Comparison of ENCODE assay signal across 2 cellular contexts in the genomic region with DNA sequence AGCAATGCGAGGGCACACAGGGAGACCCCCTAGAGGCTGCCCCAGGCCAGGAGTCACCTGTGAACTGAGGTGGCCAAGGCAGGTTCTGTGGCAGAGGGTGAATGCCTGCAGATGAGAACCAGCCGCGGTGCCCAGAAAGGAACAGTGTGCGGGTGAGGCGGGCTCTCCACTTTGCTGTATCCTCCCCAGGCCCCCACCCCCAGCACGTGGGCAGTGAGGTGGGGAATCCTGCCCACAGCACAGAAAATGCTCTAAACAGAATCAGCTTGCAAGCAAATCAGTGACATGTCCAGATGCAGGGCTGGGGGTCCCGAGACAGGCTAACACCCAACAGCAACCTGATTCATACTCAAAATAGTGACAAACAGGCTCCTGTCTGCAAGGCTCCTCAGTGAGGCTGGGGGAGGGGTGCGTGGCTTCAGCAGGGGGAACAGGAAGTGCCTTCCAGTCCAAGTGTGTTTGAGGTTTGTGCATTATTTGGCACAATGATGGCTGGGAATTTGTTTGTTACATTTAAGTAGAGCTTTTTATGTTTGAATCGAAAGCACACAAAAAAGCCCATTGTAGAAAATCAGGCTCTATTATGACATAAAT.
TF ChIP-seq lines count a peak whose summit lies in the region.

No MANE protein-coding gene starts in this region.

TF ChIP-seq in A549, 52 proteins besides CTCF, POLR2A, EP300 and RAD21:
- TF ChIP-seq TP53 (CRISPR knock-in tag; IDR thresholded peaks at IDR 0.05): no peak
- TF ChIP-seq, protein P1, sequence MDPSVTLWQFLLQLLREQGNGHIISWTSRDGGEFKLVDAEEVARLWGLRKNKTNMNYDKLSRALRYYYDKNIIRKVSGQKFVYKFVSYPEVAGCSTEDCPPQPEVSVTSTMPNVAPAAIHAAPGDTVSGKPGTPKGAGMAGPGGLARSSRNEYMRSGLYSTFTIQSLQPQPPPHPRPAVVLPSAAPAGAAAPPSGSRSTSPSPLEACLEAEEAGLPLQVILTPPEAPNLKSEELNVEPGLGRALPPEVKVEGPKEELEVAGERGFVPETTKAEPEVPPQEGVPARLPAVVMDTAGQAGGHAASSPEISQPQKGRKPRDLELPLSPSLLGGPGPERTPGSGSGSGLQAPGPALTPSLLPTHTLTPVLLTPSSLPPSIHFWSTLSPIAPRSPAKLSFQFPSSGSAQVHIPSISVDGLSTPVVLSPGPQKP (IDR thresholded peaks at IDR 0.05; ENCODE audit: low read depth, low read length): no peak
- TF ChIP-seq CEBPB (IDR thresholded peaks at IDR 0.05): no peak
- TF ChIP-seq, protein P2, sequence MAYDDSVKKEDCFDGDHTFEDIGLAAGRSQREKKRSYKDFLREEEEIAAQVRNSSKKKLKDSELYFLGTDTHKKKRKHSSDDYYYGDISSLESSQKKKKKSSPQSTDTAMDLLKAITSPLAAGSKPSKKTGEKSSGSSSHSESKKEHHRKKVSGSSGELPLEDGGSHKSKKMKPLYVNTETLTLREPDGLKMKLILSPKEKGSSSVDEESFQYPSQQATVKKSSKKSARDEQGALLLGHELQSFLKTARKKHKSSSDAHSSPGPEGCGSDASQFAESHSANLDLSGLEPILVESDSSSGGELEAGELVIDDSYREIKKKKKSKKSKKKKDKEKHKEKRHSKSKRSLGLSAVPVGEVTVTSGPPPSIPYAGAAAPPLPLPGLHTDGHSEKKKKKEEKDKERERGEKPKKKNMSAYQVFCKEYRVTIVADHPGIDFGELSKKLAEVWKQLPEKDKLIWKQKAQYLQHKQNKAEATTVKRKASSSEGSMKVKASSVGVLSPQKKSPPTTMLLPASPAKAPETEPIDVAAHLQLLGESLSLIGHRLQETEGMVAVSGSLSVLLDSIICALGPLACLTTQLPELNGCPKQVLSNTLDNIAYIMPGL (CRISPR knock-in tag; IDR thresholded peaks at IDR 0.05; ENCODE audit: borderline replicate concordance): no peak
- no peak for TF ChIP-seq HEYL (CRISPR knock-in tag; IDR thresholded peaks at IDR 0.05)
- TF ChIP-seq, protein P3, sequence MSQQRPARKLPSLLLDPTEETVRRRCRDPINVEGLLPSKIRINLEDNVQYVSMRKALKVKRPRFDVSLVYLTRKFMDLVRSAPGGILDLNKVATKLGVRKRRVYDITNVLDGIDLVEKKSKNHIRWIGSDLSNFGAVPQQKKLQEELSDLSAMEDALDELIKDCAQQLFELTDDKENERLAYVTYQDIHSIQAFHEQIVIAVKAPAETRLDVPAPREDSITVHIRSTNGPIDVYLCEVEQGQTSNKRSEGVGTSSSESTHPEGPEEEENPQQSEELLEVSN (IDR thresholded peaks at IDR 0.05; ENCODE audit: borderline replicate concordance, low read depth): no peak
- no peak for TF ChIP-seq NPAS2 (CRISPR knock-in tag; IDR thresholded peaks at IDR 0.05; ENCODE audit: borderline replicate concordance)
- TF ChIP-seq ZFP36 (IDR thresholded peaks at IDR 0.05; ENCODE audit: borderline replicate concordance, partially characterized antibody): no peak
- TF ChIP-seq POLR2AphosphoS2 (conservative IDR thresholded peaks at IDR 0.05; ENCODE audit: low read length): no peak
- no peak for TF ChIP-seq HOXB5 (CRISPR knock-in tag; IDR thresholded peaks at IDR 0.05)
- TF ChIP-seq CBX2 (IDR thresholded peaks at IDR 0.05; ENCODE audit: borderline replicate concordance, low read depth): no peak
- no peak for TF ChIP-seq GATA3 (IDR thresholded peaks at IDR 0.05; ENCODE audit: borderline replicate concordance)
- TF ChIP-seq EHF (CRISPR knock-in tag; IDR thresholded peaks at IDR 0.05): no peak
- TF ChIP-seq ZSCAN20 (CRISPR knock-in tag; IDR thresholded peaks at IDR 0.05): no peak
- TF ChIP-seq JUNB (IDR thresholded peaks at IDR 0.05): no peak
- TF ChIP-seq, protein P4, sequence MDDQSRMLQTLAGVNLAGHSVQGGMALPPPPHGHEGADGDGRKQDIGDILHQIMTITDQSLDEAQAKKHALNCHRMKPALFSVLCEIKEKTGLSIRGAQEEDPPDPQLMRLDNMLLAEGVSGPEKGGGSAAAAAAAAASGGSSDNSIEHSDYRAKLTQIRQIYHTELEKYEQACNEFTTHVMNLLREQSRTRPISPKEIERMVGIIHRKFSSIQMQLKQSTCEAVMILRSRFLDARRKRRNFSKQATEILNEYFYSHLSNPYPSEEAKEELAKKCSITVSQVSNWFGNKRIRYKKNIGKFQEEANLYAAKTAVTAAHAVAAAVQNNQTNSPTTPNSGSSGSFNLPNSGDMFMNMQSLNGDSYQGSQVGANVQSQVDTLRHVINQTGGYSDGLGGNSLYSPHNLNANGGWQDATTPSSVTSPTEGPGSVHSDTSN (IDR thresholded peaks at IDR 0.05): no peak
- TF ChIP-seq, protein P5, sequence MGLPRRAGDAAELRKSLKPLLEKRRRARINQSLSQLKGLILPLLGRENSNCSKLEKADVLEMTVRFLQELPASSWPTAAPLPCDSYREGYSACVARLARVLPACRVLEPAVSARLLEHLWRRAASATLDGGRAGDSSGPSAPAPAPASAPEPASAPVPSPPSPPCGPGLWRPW (IDR thresholded peaks at IDR 0.05): no peak
- TF ChIP-seq, protein P6, sequence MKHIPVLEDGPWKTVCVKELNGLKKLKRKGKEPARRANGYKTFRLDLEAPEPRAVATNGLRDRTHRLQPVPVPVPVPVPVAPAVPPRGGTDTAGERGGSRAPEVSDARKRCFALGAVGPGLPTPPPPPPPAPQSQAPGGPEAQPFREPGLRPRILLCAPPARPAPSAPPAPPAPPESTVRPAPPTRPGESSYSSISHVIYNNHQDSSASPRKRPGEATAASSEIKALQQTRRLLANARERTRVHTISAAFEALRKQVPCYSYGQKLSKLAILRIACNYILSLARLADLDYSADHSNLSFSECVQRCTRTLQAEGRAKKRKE (CRISPR knock-in tag; IDR thresholded peaks at IDR 0.05; ENCODE audit: low read depth): no peak
- TF ChIP-seq RFX5 (IDR thresholded peaks at IDR 0.05): no peak
TF ChIP-seq in A549: peak in this region for 0.

TF ChIP-seq in H1, 55 proteins besides CTCF, POLR2A, EP300 and RAD21:
- no peak for TF ChIP-seq SUZ12 (IDR thresholded peaks at IDR 0.05; ENCODE audit: low read length)
- no peak for TF ChIP-seq NRF1 (IDR thresholded peaks at IDR 0.05; ENCODE audit: low read depth, low read length)
- no peak for TF ChIP-seq CHD2 (IDR thresholded peaks at IDR 0.05; ENCODE audit: low read length)
- TF ChIP-seq RBBP5 (IDR thresholded peaks at IDR 0.05; ENCODE audit: borderline replicate concordance, low read depth, low read length): no peak
- TF ChIP-seq KDM4A (IDR thresholded peaks at IDR 0.05; ENCODE audit: low read depth, low read length, severe bottlenecking): no peak
- TF ChIP-seq EZH2 (IDR thresholded peaks at IDR 0.05; ENCODE audit: low read depth, low read length, severe bottlenecking): no peak
- TF ChIP-seq, protein P7, sequence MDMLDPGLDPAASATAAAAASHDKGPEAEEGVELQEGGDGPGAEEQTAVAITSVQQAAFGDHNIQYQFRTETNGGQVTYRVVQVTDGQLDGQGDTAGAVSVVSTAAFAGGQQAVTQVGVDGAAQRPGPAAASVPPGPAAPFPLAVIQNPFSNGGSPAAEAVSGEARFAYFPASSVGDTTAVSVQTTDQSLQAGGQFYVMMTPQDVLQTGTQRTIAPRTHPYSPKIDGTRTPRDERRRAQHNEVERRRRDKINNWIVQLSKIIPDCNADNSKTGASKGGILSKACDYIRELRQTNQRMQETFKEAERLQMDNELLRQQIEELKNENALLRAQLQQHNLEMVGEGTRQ (IDR thresholded peaks at IDR 0.05; ENCODE audit: low read length): no peak
- no peak for TF ChIP-seq KDM5A (IDR thresholded peaks at IDR 0.05; ENCODE audit: low read length)
- no peak for TF ChIP-seq HDAC6 (IDR thresholded peaks at IDR 0.05; ENCODE audit: low read depth, low read length)
- no peak for TF ChIP-seq TAF7 (optimal IDR thresholded peaks at IDR 0.05; ENCODE audit: borderline replicate concordance, low read depth, low read length)
- no peak for TF ChIP-seq HDAC2 (IDR thresholded peaks at IDR 0.05; ENCODE audit: borderline replicate concordance in 1 of 2, low read depth in 2 of 2, low read length in 2 of 2)
- no peak for TF ChIP-seq BCL11A (IDR thresholded peaks at IDR 0.05; ENCODE audit: low read depth in 2 of 2, low read length in 2 of 2)
